In the genomic region with DNA sequence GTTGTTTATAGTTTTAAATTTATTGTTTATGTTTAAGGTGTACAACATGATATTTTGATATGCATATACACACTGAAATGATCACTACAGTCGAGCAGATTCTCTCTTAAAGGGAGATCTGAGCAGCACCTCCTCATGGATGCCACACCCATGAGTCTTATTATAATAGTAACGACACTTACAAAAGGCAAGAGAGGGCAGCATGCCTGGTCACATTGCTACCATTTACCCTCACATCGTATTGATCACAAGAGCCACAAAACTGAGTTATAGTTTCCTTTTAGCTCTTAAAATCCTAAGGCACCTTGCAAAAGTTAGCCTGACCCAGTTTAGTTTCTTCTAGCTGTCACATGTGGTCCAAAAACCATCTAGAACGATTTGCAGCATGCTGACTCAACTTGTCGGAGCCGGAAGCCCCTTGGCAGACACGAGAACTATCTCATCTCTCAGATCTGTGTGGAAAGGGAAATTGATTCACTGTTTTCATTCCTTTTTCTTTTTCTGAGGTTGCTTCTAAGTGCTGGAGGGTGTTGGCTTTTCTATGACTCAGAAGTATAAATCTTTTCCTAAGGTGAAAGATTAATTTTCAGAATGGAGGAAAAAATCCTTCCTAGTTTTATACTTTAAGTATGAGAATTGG, we compare ENCODE assay signal across 8 cellular contexts.
DNase-seq lines count a peak whose midpoint lies in the region; ATAC-seq and TF ChIP-seq lines count a peak whose summit lies in the region.

No MANE protein-coding gene starts in this region.

- H3K56ac ChIP-seq in H9 (ENCODE audit: insufficient read length, low read depth, low read length), result no peak overlapping the region

- H2BK12ac ChIP-seq in neuronal stem cell (ENCODE audit: low read length), result no peak overlapping the region
- no peak overlapping the region for H2BK12ac ChIP-seq in H9 (ENCODE audit: insufficient read length, low read depth, low read length)

- H2BK120ac ChIP-seq in neuronal stem cell (ENCODE audit: low read depth, low read length) (no peak overlapping the region), H9 (ENCODE audit: low read depth, low read length, poor library complexity, severe bottlenecking) (no peak overlapping the region)

- POLR2A ChIA-PET in activated CD4-positive, alpha-beta T cell treated with anti-CD3 and anti-CD28 coated beads for 36 hours (lab: Charles Lee), result interaction anchor here (0.7 to 1.2 kb wide), 2 partner anchors 38 to 86 kb away, joined by 3 to 5 read pairs; no protein-coding TSS in a partner anchor

- TF ChIP-seq CTCF in H9 (conservative IDR thresholded peaks at IDR 0.05), result no peak

- H2AK5ac ChIP-seq in neuronal stem cell (ENCODE audit: low read depth, low read length), result no peak overlapping the region
- H2AK5ac ChIP-seq in H9 (ENCODE audit: insufficient read length, low read length), result no peak overlapping the region

- H2BK15ac ChIP-seq in neuronal stem cell (ENCODE audit: low read length), result no peak overlapping the region
- H2BK15ac ChIP-seq in H9 (ENCODE audit: low read depth, low read length), result no peak overlapping the region

- H3K36me3 Mint-ChIP-seq in activated CD4-positive, alpha-beta T cell treated with anti-CD3 and anti-CD28 coated beads for 36 hours (ENCODE audit: low read depth), result no peaks in the 10 kb centered on the region
- no peaks in the 10 kb centered on the region for H3K36me3 Mint-ChIP-seq in dendritic cell treated with granulocyte-macrophage colony-stimulating factor and Interleukin-4, amounts not matched to agents 40 ng/mL and 50 ng/mL, for 4 days (ENCODE audit: low read depth)
- no peaks in the 10 kb centered on the region for H3K36me3 Mint-ChIP-seq in H9 (ENCODE audit: insufficient read depth in 1 of 3, low read depth in 3 of 3)

- WGBS in neuronal stem cell (ENCODE audit: extremely low coverage in 2 of 2, insufficient read length in 2 of 2, insufficient replicate concordance in 1 of 2), 2 donors, result no CpG with 5 or more reads among the region's 7 CpGs
- 20% methylated on average over 7 of the region's 7 CpGs for WGBS in thymus
- WGBS in H9 (ENCODE audit: extremely low coverage, insufficient read length, low lambda C conversion rate), result no CpG with 5 or more reads among the region's 7 CpGs

- no peak overlapping the region for H3T11ph ChIP-seq in H9 (ENCODE audit: low read length)

- H3K4me3 ChIP-seq in neuronal stem cell (ENCODE audit: low read length in 2 of 2) (no peak overlapping the region), thymus (ENCODE audit: low read length) (no peak overlapping the region)

- no peak overlapping the region for H4K5ac ChIP-seq in H9 (ENCODE audit: insufficient read length, low read depth, low read length)

- no peaks in the 10 kb centered on the region for H3K79me2 ChIP-seq in H9 (ENCODE audit: insufficient read depth, low read length)

- H4K91ac ChIP-seq in neuronal stem cell (ENCODE audit: low read depth, low read length, poor library complexity) (no peak overlapping the region), H9 (ENCODE audit: insufficient read length, low read depth, low read length) (no peak overlapping the region)

- H4K20me1 ChIP-seq in H9 (ENCODE audit: control insufficient read depth, insufficient read depth, insufficient read length), result no peaks in the 10 kb centered on the region

- H3K23me2 ChIP-seq in H9 (ENCODE audit: insufficient read length, low read depth, low read length, poor library complexity, severe bottlenecking), result no peaks in the 10 kb centered on the region

- H3K79me1 ChIP-seq in neuronal stem cell (ENCODE audit: low read depth, low read length), result no peaks in the 10 kb centered on the region
- no peaks in the 10 kb centered on the region for H3K79me1 ChIP-seq in H9 (ENCODE audit: insufficient read depth, low read depth, low read length, poor library complexity, severe bottlenecking)

- H3K23ac ChIP-seq in neuronal stem cell (ENCODE audit: low read depth, low read length, poor library complexity), result no peak overlapping the region
- no peak overlapping the region for H3K23ac ChIP-seq in H9 (ENCODE audit: insufficient read length, low read depth, low read length)

- no peak overlapping the region for H3K27ac ChIP-seq in neuronal stem cell (replicated peaks; ENCODE audit: low read length)
- peak overlapping the region; percentile 79 for H3K27ac ChIP-seq in thymus (ENCODE audit: low read depth)
- H3K27ac ChIP-seq in H9 (ENCODE audit: insufficient read length, low read depth, low read length), result no peak overlapping the region

- intact Hi-C loops in activated CD4-positive, alpha-beta T cell treated with anti-CD3 and anti-CD28 coated beads for 36 hours (cut with DNase I, micrococcal nuclease), result loop anchor here (1.0 to 5.0 kb wide), 9 partner anchors 15 to 285 kb away; a partner anchor contains a TSS
- intact Hi-C loops in dendritic cell treated with granulocyte-macrophage colony-stimulating factor and Interleukin-4, amounts not matched to agents 40 ng/mL and 50 ng/mL, for 4 days (cut with micrococcal nuclease), result no loop called here

- no peak overlapping the region for H3K4ac ChIP-seq in neuronal stem cell (ENCODE audit: low read length)
- H3K4ac ChIP-seq in H9 (ENCODE audit: low read depth, low read length), result no peak overlapping the region

- H4K8ac ChIP-seq in neuronal stem cell (ENCODE audit: low read depth, low read length) (no peak overlapping the region), H9 (replicated peaks; ENCODE audit: insufficient read length, low read depth, low read length) (no peak overlapping the region)

- H3K27me3 ChIP-seq in neuronal stem cell (ENCODE audit: control insufficient read depth in 3 of 3, insufficient read depth in 3 of 3, low read depth in 1 of 3, low read length in 3 of 3), result no peaks in the 10 kb centered on the region
- no peaks in the 10 kb centered on the region for H3K27me3 ChIP-seq in thymus (ENCODE audit: control insufficient read depth, insufficient read depth)
- no peaks in the 10 kb centered on the region for H3K27me3 ChIP-seq in H9 (ENCODE audit: insufficient read depth, low read length)

- H3K4me3 Mint-ChIP-seq in activated CD4-positive, alpha-beta T cell treated with anti-CD3 and anti-CD28 coated beads for 36 hours, result peak overlapping the region; percentile 22
- H3K4me3 Mint-ChIP-seq in dendritic cell treated with granulocyte-macrophage colony-stimulating factor and Interleukin-4, amounts not matched to agents 40 ng/mL and 50 ng/mL, for 4 days, result no peak overlapping the region
- no peak overlapping the region for H3K4me3 Mint-ChIP-seq in H9

- H3K14ac ChIP-seq in neuronal stem cell (ENCODE audit: low read length), result no peak overlapping the region
- H3K14ac ChIP-seq in H9 (ENCODE audit: insufficient read depth, low read length), result no peak overlapping the region

- H3K9me3 Mint-ChIP-seq in activated CD4-positive, alpha-beta T cell treated with anti-CD3 and anti-CD28 coated beads for 36 hours (ENCODE audit: low read depth), result no peaks in the 10 kb centered on the region
- H3K9me3 Mint-ChIP-seq in dendritic cell treated with granulocyte-macrophage colony-stimulating factor and Interleukin-4, amounts not matched to agents 40 ng/mL and 50 ng/mL, for 4 days, result no peaks in the 10 kb centered on the region
- no peaks in the 10 kb centered on the region for H3K9me3 Mint-ChIP-seq in H9

- DNase-seq in ELR (ENCODE audit: low read depth), result peak; percentile 96
- peak; percentile 83 for DNase-seq in activated CD4-positive, alpha-beta T cell treated with anti-CD3 and anti-CD28 coated beads for 36 hours
- DNase-seq in neuronal stem cell (ENCODE audit: low spot score), result no peak
- no peak for DNase-seq in H9

- no peak overlapping the region for H2BK20ac ChIP-seq in H9 (ENCODE audit: low read depth, low read length, poor library complexity, severe bottlenecking)

- H3K4me1 Mint-ChIP-seq in activated CD4-positive, alpha-beta T cell treated with anti-CD3 and anti-CD28 coated beads for 36 hours, result peaks cover 90% of the 10 kb centered on the region
- H3K4me1 Mint-ChIP-seq in dendritic cell treated with granulocyte-macrophage colony-stimulating factor and Interleukin-4, amounts not matched to agents 40 ng/mL and 50 ng/mL, for 4 days (ENCODE audit: low read depth), result peaks cover 61% of the 10 kb centered on the region
- H3K4me1 Mint-ChIP-seq in H9, result peaks cover 47 to 54% of the 10 kb centered on the region in 2 experiments

- H3K4me2 ChIP-seq in neuronal stem cell (ENCODE audit: insufficient read depth, low read length, poor library complexity, severe bottlenecking) (no peak overlapping the region), H9 (ENCODE audit: insufficient read depth, insufficient read length, low read length) (no peak overlapping the region)

- H3K4me1 ChIP-seq in neuronal stem cell (ENCODE audit: control insufficient read depth in 2 of 2, insufficient read depth in 1 of 2, low read depth in 1 of 2, low read length in 2 of 2) (peaks cover 6 to 8% of the 10 kb centered on the region in 2 donors), thymus (ENCODE audit: control insufficient read depth, insufficient read depth, low read length) (peaks cover 29% of the 10 kb centered on the region), H9 (ENCODE audit: insufficient read depth, low read length) (peaks cover 19% of the 10 kb centered on the region)

- no peaks in the 10 kb centered on the region for H3K36me3 ChIP-seq in neuronal stem cell (replicated peaks in 1 of 2; ENCODE audit: control insufficient read depth in 2 of 2, insufficient read depth in 2 of 2, low read length in 2 of 2)
- H3K36me3 ChIP-seq in thymus (ENCODE audit: control insufficient read depth, insufficient read depth), result no peaks in the 10 kb centered on the region

- no peaks in the 10 kb centered on the region for H3K9me3 ChIP-seq in neuronal stem cell (replicated peaks in 1 of 2; ENCODE audit: control insufficient read depth in 2 of 2, insufficient read depth in 1 of 2, low read depth in 1 of 2, low read length in 2 of 2)
- H3K9me3 ChIP-seq in thymus (ENCODE audit: control insufficient read depth), result no peaks in the 10 kb centered on the region
- no peaks in the 10 kb centered on the region for H3K9me3 ChIP-seq in H9 (ENCODE audit: control insufficient read depth, low read depth, low read length)

- H2AFZ ChIP-seq in neuronal stem cell (ENCODE audit: low read length), result peak overlapping the region; percentile 24
- no peak overlapping the region for H2AFZ ChIP-seq in H9 (ENCODE audit: low read length)

- H3K27me3 Mint-ChIP-seq in activated CD4-positive, alpha-beta T cell treated with anti-CD3 and anti-CD28 coated beads for 36 hours, result no peaks in the 10 kb centered on the region
- peaks cover 6% of the 10 kb centered on the region for H3K27me3 Mint-ChIP-seq in dendritic cell treated with granulocyte-macrophage colony-stimulating factor and Interleukin-4, amounts not matched to agents 40 ng/mL and 50 ng/mL, for 4 days
- H3K27me3 Mint-ChIP-seq in H9 (ENCODE audit: low read depth), result no peaks in the 10 kb centered on the region

- CTCF ChIA-PET in activated CD4-positive, alpha-beta T cell treated with anti-CD3 and anti-CD28 coated beads for 36 hours (lab: Charles Lee), result interaction anchor here (0.6 to 1.6 kb wide), 6 partner anchors 18 to 291 kb away, joined by 3 to 6 read pairs (median 4); a partner anchor contains a TSS

- no peak overlapping the region for H2BK5ac ChIP-seq in neuronal stem cell (ENCODE audit: low read length)
- H2BK5ac ChIP-seq in H9 (ENCODE audit: insufficient read length, low read length), result no peak overlapping the region

- peak overlapping the region; percentile 52 for H3K27ac Mint-ChIP-seq in activated CD4-positive, alpha-beta T cell treated with anti-CD3 and anti-CD28 coated beads for 36 hours
- peak overlapping the region; percentile 21 for H3K27ac Mint-ChIP-seq in dendritic cell treated with granulocyte-macrophage colony-stimulating factor and Interleukin-4, amounts not matched to agents 40 ng/mL and 50 ng/mL, for 4 days
- no peak overlapping the region for H3K27ac Mint-ChIP-seq in H9

- H3K18ac ChIP-seq in neuronal stem cell (ENCODE audit: low read length), result no peak overlapping the region
- no peak overlapping the region for H3K18ac ChIP-seq in H9 (ENCODE audit: insufficient read length, low read depth, low read length)

- no peak overlapping the region for H3K9ac ChIP-seq in neuronal stem cell (ENCODE audit: low read depth, low read length, poor library complexity)
- no peak overlapping the region for H3K9ac ChIP-seq in H9 (ENCODE audit: extremely low read depth, insufficient read length, low read length)

- ATAC-seq in HG03439 (IDR thresholded peaks at IDR 0.05; ENCODE audit: unreplicated experiment) (peak; percentile 36), GM18519 (IDR thresholded peaks at IDR 0.05; ENCODE audit: low FRiP score, unreplicated experiment) (no peak)
- ATAC-seq in activated CD4-positive, alpha-beta T cell treated with anti-CD3 and anti-CD28 coated beads for 36 hours, result peak; percentile 85

Comparison
In these comparisons a context has a peak if more than half of its experiments do, and no peak if none do; other contexts are left out.
1. DNase-seq: peak in ELR (single experiment) and activated CD4-positive, alpha-beta T cell treated with anti-CD3 and anti-CD28 coated beads for 36 hours (single experiment); none in neuronal stem cell (single experiment) and H9 (single experiment).
2. H3K27ac Mint-ChIP-seq: peak in activated CD4-positive, alpha-beta T cell treated with anti-CD3 and anti-CD28 coated beads for 36 hours (single experiment) and dendritic cell treated with granulocyte-macrophage colony-stimulating factor and Interleukin-4, amounts not matched to agents 40 ng/mL and 50 ng/mL, for 4 days (single experiment); none in H9 (0 of 3).